In genomic region chr14:74539503-74539902, GRCh38 we compare ENCODE assay signal across 22 cellular contexts. TPM values are rescaled to one million over a fixed set of nuclear protein-coding genes. Genes with fewer than 3 reads are reported as not detected.
A peak's percentile ranks its signal among the peaks of the same experiment; 100 is the strongest.
DNase-seq lines count a peak whose midpoint lies in the region; ATAC-seq and TF ChIP-seq lines count a peak whose summit lies in the region.
"Had no signal": no experiment of that assay in that cellular context is flagged by ENCODE, and none has a peak within 500 bp of the region (broad histone marks: within the 10 kb centered on the region; RNA-seq: fewer than 3 reads in every experiment).

No MANE protein-coding gene starts in this region.

- no peaks in the 10 kb centered on the region for H4K20me1 ChIP-seq in neural progenitor cell (ENCODE audit: low read depth)

- no peaks in the 10 kb centered on the region for H3K4me1 ChIP-seq in ascending aorta
- no peaks in the 10 kb centered on the region for H3K4me1 ChIP-seq in neural progenitor cell
- H3K4me1 ChIP-seq: BE2C had no signal

- H3K4me1 Mint-ChIP-seq in neural progenitor cell = peaks cover 4% of the 10 kb centered on the region
- H3K4me1 Mint-ChIP-seq: CD4-positive, CD25-positive, alpha-beta regulatory T cell had no signal

- no peak overlapping the region for H3K9ac ChIP-seq in neural progenitor cell
- H3K9ac ChIP-seq: GM23248 had no signal

- no peak overlapping the region for H3K4me3 Mint-ChIP-seq in neural progenitor cell
- H3K4me3 Mint-ChIP-seq: CD4-positive, CD25-positive, alpha-beta regulatory T cell; H9 had no signal

- H3K4me3 ChIP-seq in ascending aorta (no peak overlapping the region), neural progenitor cell (no peak overlapping the region)
- H3K4me3 ChIP-seq: GM23248, SJCRH30 had no signal

- intact Hi-C loops in ascending aorta (cut with DNase I) = no loop called here

- no peaks in the 10 kb centered on the region for H3K27me3 Mint-ChIP-seq in neural progenitor cell (ENCODE audit: insufficient read depth, low read depth)

- H3K27me3 ChIP-seq in ascending aorta (no peaks in the 10 kb centered on the region), neural progenitor cell (no peaks in the 10 kb centered on the region)
- H3K27me3 ChIP-seq: BE2C, SJCRH30 had no signal

- H3K27ac Mint-ChIP-seq in neural progenitor cell = peak overlapping the region; percentile 21

- H2AFZ ChIP-seq in neural progenitor cell (replicated peaks) = no peak overlapping the region
- H2AFZ ChIP-seq: GM23248 had no signal

- no peak for TF ChIP-seq CTCF in ascending aorta (IDR thresholded peaks at IDR 0.05)
- no peak for TF ChIP-seq CTCF in neural progenitor cell (IDR thresholded peaks at IDR 0.05)

- no peaks in the 10 kb centered on the region for H3K9me3 ChIP-seq in ascending aorta
- no peaks in the 10 kb centered on the region for H3K9me3 ChIP-seq in neural progenitor cell (ENCODE audit: low read depth)
- H3K9me3 ChIP-seq: BE2C, SJCRH30 had no signal

- DNase-seq in NCI-H510A treated with DMSO at 0.1 percent for 48 hours (lab: John Stamatoyannopoulos, UW) (peak; percentile 51), NCI-H510A (lab: John Stamatoyannopoulos, UW) (no peak), ascending aorta (ENCODE audit: low spot score in 2 of 2) (no peak), neural progenitor cell (ENCODE audit: low spot score) (no peak), NCI-H82 (lab: John Stamatoyannopoulos, UW) (no peak), islet precursor cell (no peak), SHP77 treated with DMSO at 0.1 percent for 48 hours (lab: John Stamatoyannopoulos, UW) (no peak)
- DNase-seq: BE2C; CD4-positive, CD25-positive, alpha-beta regulatory T cell; GM23248; H9; NCI-H1092; NCI-H1417 treated with DMSO at 0.1 percent for 48 hours; NCI-H1694 treated with DMSO at 0.1 percent for 48 hours; NCI-H2081 treated with DMSO at 0.1 percent for 48 hours; NCI-H2171 treated with DMSO at 0.1 percent for 48 hours; NCI-H526 treated with DMSO at 0.1 percent for 48 hours; SJCRH30 had no signal

- no peaks in the 10 kb centered on the region for H3F3A ChIP-seq in neural progenitor cell (ENCODE audit: low read depth)

- peaks cover 54 to 61% of the 10 kb centered on the region in 2 donors for H3K36me3 ChIP-seq in ascending aorta
- H3K36me3 ChIP-seq in neural progenitor cell = no peaks in the 10 kb centered on the region
- H3K36me3 ChIP-seq: BE2C, SJCRH30 had no signal

- no peaks in the 10 kb centered on the region for H3K79me2 ChIP-seq in neural progenitor cell (ENCODE audit: low read depth)

- peak overlapping the region; percentile 16 to 36 for H3K27ac ChIP-seq in ascending aorta
- H3K27ac ChIP-seq in neural progenitor cell = no peak overlapping the region
- H3K27ac ChIP-seq: 22Rv1, GM23248, SJCRH30 had no signal

- H3K36me3 Mint-ChIP-seq in neural progenitor cell = no peaks in the 10 kb centered on the region
- H3K36me3 Mint-ChIP-seq: CD4-positive, CD25-positive, alpha-beta regulatory T cell had no signal

- no peaks in the 10 kb centered on the region for H3K9me3 Mint-ChIP-seq in neural progenitor cell
- H3K9me3 Mint-ChIP-seq: CD4-positive, CD25-positive, alpha-beta regulatory T cell; H9 had no signal

- H3K4me2 ChIP-seq in neural progenitor cell = no peak overlapping the region

- ATAC-seq in GM21381 (IDR thresholded peaks at IDR 0.05; ENCODE audit: unreplicated experiment) = no peak
- ATAC-seq: Panc1, SK-N-SH treated with all-trans-retinoic acid at 6 μM for 48 hours had no signal

RNA-seq across cellular contexts. Expression of gene ISCA2, which starts 45.9 kb away (rescaled TPM):
- total RNA-seq in ascending aorta (10.0 TPM), neural progenitor cell (ENCODE audit: low replicate concordance) (45.5 and 47.0 TPM in 2 replicates)

RNA-seq across cellular contexts. Expression of gene NPC2, which starts 46.4 kb away (rescaled TPM):
- total RNA-seq in ascending aorta (324 TPM), neural progenitor cell (ENCODE audit: low replicate concordance) (371 and 405 TPM in 2 replicates)
